In the genomic region with DNA sequence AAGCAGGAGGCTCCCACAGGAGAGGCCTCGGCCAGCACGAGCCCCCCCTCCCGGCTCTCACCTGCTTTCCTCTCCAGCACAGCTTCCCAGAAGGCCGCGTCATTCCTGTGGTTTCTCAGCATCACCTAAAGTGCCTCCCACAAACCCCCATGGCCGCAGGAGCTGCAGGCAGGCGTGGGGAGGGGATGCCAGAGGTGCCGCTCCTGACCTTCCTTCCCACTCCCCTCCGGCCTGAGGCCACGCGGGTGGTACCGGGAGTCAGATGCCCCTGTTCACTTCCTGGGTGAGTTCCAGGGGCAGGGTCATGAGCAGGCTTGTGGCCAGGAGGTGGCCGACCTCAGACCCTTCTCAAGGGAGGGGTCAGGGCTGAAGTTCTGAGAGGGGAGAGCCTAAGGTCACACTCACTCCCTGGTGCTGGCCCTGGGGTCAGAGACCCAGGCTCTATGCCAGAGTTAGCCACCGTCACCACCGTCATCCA, we compare ENCODE assay signal across 1 cellular context.
TF ChIP-seq lines count a peak whose summit lies in the region.

No MANE protein-coding gene starts in this region.

TF ChIP-seq in WTC11, 78 proteins besides CTCF, POLR2A, EP300 and RAD21:
- TF ChIP-seq MYBL2 (CRISPR knock-in tag; IDR thresholded peaks at IDR 0.05), result no peak
- TF ChIP-seq, protein P1, sequence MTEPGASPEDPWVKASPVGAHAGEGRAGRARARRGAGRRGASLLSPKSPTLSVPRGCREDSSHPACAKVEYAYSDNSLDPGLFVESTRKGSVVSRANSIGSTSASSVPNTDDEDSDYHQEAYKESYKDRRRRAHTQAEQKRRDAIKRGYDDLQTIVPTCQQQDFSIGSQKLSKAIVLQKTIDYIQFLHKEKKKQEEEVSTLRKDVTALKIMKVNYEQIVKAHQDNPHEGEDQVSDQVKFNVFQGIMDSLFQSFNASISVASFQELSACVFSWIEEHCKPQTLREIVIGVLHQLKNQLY (CRISPR knock-in tag; IDR thresholded peaks at IDR 0.05), result no peak
- TF ChIP-seq, protein P2, sequence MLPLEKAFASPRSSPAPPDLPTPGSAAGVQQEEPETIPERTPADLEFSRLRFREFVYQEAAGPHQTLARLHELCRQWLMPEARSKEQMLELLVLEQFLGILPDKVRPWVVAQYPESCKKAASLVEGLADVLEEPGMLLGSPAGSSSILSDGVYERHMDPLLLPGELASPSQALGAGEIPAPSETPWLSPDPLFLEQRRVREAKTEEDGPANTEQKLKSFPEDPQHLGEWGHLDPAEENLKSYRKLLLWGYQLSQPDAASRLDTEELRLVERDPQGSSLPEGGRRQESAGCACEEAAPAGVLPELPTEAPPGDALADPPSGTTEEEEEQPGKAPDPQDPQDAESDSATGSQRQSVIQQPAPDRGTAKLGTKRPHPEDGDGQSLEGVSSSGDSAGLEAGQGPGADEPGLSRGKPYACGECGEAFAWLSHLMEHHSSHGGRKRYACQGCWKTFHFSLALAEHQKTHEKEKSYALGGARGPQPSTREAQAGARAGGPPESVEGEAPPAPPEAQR (CRISPR knock-in tag; IDR thresholded peaks at IDR 0.05), result no peak
- no peak for TF ChIP-seq TCF7 (CRISPR knock-in tag; IDR thresholded peaks at IDR 0.05; ENCODE audit: low read depth)
- TF ChIP-seq ELF4 (CRISPR knock-in tag; IDR thresholded peaks at IDR 0.05; ENCODE audit: low read depth), result no peak
- TF ChIP-seq HMGA2 (CRISPR knock-in tag; IDR thresholded peaks at IDR 0.05), result no peak
- TF ChIP-seq JAZF1 (CRISPR knock-in tag; IDR thresholded peaks at IDR 0.05), result no peak
- TF ChIP-seq, protein P3, sequence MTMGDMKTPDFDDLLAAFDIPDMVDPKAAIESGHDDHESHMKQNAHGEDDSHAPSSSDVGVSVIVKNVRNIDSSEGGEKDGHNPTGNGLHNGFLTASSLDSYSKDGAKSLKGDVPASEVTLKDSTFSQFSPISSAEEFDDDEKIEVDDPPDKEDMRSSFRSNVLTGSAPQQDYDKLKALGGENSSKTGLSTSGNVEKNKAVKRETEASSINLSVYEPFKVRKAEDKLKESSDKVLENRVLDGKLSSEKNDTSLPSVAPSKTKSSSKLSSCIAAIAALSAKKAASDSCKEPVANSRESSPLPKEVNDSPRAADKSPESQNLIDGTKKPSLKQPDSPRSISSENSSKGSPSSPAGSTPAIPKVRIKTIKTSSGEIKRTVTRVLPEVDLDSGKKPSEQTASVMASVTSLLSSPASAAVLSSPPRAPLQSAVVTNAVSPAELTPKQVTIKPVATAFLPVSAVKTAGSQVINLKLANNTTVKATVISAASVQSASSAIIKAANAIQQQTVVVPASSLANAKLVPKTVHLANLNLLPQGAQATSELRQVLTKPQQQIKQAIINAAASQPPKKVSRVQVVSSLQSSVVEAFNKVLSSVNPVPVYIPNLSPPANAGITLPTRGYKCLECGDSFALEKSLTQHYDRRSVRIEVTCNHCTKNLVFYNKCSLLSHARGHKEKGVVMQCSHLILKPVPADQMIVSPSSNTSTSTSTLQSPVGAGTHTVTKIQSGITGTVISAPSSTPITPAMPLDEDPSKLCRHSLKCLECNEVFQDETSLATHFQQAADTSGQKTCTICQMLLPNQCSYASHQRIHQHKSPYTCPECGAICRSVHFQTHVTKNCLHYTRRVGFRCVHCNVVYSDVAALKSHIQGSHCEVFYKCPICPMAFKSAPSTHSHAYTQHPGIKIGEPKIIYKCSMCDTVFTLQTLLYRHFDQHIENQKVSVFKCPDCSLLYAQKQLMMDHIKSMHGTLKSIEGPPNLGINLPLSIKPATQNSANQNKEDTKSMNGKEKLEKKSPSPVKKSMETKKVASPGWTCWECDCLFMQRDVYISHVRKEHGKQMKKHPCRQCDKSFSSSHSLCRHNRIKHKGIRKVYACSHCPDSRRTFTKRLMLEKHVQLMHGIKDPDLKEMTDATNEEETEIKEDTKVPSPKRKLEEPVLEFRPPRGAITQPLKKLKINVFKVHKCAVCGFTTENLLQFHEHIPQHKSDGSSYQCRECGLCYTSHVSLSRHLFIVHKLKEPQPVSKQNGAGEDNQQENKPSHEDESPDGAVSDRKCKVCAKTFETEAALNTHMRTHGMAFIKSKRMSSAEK (CRISPR knock-in tag; IDR thresholded peaks at IDR 0.05; ENCODE audit: borderline replicate concordance), result no peak
- TF ChIP-seq ZNF219 (CRISPR knock-in tag; IDR thresholded peaks at IDR 0.05; ENCODE audit: borderline replicate concordance), result no peak
- TF ChIP-seq ZNF416 (CRISPR knock-in tag; IDR thresholded peaks at IDR 0.05), result no peak
- no peak for TF ChIP-seq CREB1 (CRISPR knock-in tag; IDR thresholded peaks at IDR 0.05)
- TF ChIP-seq, protein P4, sequence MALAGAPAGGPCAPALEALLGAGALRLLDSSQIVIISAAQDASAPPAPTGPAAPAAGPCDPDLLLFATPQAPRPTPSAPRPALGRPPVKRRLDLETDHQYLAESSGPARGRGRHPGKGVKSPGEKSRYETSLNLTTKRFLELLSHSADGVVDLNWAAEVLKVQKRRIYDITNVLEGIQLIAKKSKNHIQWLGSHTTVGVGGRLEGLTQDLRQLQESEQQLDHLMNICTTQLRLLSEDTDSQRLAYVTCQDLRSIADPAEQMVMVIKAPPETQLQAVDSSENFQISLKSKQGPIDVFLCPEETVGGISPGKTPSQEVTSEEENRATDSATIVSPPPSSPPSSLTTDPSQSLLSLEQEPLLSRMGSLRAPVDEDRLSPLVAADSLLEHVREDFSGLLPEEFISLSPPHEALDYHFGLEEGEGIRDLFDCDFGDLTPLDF (CRISPR knock-in tag; IDR thresholded peaks at IDR 0.05), result no peak
- TF ChIP-seq, protein P5, sequence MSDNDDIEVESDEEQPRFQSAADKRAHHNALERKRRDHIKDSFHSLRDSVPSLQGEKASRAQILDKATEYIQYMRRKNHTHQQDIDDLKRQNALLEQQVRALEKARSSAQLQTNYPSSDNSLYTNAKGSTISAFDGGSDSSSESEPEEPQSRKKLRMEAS (CRISPR knock-in tag; IDR thresholded peaks at IDR 0.05), result no peak
